ENCODE assay signal across 10 cellular contexts in the genomic region with DNA sequence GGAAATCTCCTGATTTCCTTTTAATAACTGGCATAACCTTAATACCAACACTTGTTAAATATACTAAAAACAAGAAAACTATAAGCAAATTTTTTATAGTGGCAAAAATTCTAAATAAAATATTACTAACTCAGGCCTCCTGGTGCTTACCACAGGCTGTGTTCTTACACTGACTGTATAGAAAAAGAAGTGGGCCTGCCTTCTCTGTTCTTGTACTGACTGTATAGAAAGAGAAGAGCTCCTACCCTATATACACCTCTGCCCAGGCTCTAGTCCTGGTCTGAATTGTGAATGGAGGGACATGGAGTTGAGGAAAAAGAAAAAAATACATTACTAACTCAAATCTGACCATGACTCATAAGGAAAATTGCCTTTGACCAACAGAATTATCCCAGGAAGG.
"Had no signal": no experiment of that assay in that cellular context is flagged by ENCODE, and none has a peak within 500 bp of the region (broad histone marks: within the 10 kb centered on the region; RNA-seq: fewer than 3 reads in every experiment).

No MANE protein-coding gene starts in this region.

- H3K4me3 ChIP-seq: GM23338, HAP-1 had no signal

- H2AFZ ChIP-seq: GM23338 had no signal

- H3K27ac Mint-ChIP-seq: GM23338, H9, HFFc6 had no signal

- H3K4me1 Mint-ChIP-seq: GM23338, H9 had no signal

- H3K4me3 Mint-ChIP-seq: GM23338, H9, HFFc6 had no signal

- DNase-seq: GOT3, H7, H9, HCEC 1CT, HFFc6 had no signal

- ATAC-seq: GM23338, HCT116 had no signal

- FAIRE-seq: H1, H54 had no signal

- H3K9me3 Mint-ChIP-seq: GM23338, HFFc6 had no signal

- H3K4me2 ChIP-seq: GM23338 had no signal

- H3K36me3 ChIP-seq: HAP-1 had no signal

- H3K9me3 ChIP-seq: HAP-1 had no signal
